8 cellular contexts compared by ENCODE assay signal in genomic region chr12:9634177-9634803, GRCh38. TPM values are rescaled to one million over a fixed set of nuclear protein-coding genes. Genes with fewer than 3 reads are reported as not detected.
DNase-seq lines count a peak whose midpoint lies in the region; ATAC-seq, FAIRE-seq and TF ChIP-seq lines count a peak whose summit lies in the region.

No MANE protein-coding gene starts in this region.

- TF ChIP-seq POLR2A in A549 (IDR thresholded peaks at IDR 0.05; ENCODE audit: low read length) = no peak

- no peaks in the 10 kb centered on the region for H3K9me3 ChIP-seq in A549
- no peaks in the 10 kb centered on the region for H3K9me3 ChIP-seq in naive thymus-derived CD4-positive, alpha-beta T cell (ENCODE audit: control insufficient read depth in 2 of 3, low read length in 3 of 3)
- no peaks in the 10 kb centered on the region for H3K9me3 ChIP-seq in tibial artery

- H3K4me1 Mint-ChIP-seq in activated CD4-positive, alpha-beta T cell treated with anti-CD3 and anti-CD28 coated beads, Interleukin-2, amount 10 ng/mL, durations not matched to agents 7 days and 5 days = peaks cover 58% of the 10 kb centered on the region
- peaks cover 24 to 80% (median 66%) of the 10 kb centered on the region in 7 donors for H3K4me1 Mint-ChIP-seq in naive thymus-derived CD4-positive, alpha-beta T cell

- in situ Hi-C loops in GM13976 (cut with MboI; ENCODE audit: low sequenced_read_pairs, unreplicated experiment) = loop anchor here (25.0 kb wide), 1 partner anchor 297 kb away; no protein-coding TSS in a partner anchor

- DNase-seq in A549 (ENCODE audit: low read depth in 1 of 2, low spot score in 1 of 2) = peak; percentile 32 to 49
- peak; percentile 69 for DNase-seq in GM13976 (ENCODE audit: low spot score)
- DNase-seq in NCI-H146 (lab: John Stamatoyannopoulos, UW) = peak; percentile 35
- DNase-seq in activated CD4-positive, alpha-beta T cell treated with anti-CD3 and anti-CD28 coated beads, Interleukin-2, amount 10 ng/mL, durations not matched to agents 7 days and 5 days = peak; percentile 88
- DNase-seq in dorsolateral prefrontal cortex = peak in 2 of 10 donors; percentile 16 to 38
- DNase-seq in naive thymus-derived CD4-positive, alpha-beta T cell = peak; percentile 45 to 84 (median 75)
- DNase-seq in tibial artery = peak in 1 of 2 donors; percentile 42
- DNase-seq in NCI-H1436 (lab: John Stamatoyannopoulos, UW) = no peak

- TF ChIP-seq CTCF in A549 (IDR thresholded peaks at IDR 0.05) (peak; percentile 80), GM13976 (IDR thresholded peaks at IDR 0.05; ENCODE audit: borderline replicate concordance, control extremely low read depth, extremely low read depth, insufficient read depth, missing control alignments) (peak; percentile 30), dorsolateral prefrontal cortex (IDR thresholded peaks at IDR 0.05 in 54 of 56, conservative IDR thresholded peaks at IDR 0.05 in 2 of 56; ENCODE audit: low read depth in 1 of 56, partially characterized antibody in 56 of 56) (peak; percentile 35 to 76 (median 64)), tibial artery (IDR thresholded peaks at IDR 0.05) (peak; percentile 54 to 58)

- 0% methylated on average over 2 of the region's 2 CpGs for WGBS in A549 (ENCODE audit: missing lambda C conversion rate)

- peaks cover 15% of the 10 kb centered on the region for H3K9me3 Mint-ChIP-seq in activated CD4-positive, alpha-beta T cell treated with anti-CD3 and anti-CD28 coated beads, Interleukin-2, amount 10 ng/mL, durations not matched to agents 7 days and 5 days
- H3K9me3 Mint-ChIP-seq in naive thymus-derived CD4-positive, alpha-beta T cell = peaks cover 0 to 14% (median 2%) of the 10 kb centered on the region in 11 donors

- H3K4me1 ChIP-seq in A549 (no peaks in the 10 kb centered on the region), tibial artery (no peaks in the 10 kb centered on the region)
- peaks cover 23 to 33% of the 10 kb centered on the region in 2 donors for H3K4me1 ChIP-seq in naive thymus-derived CD4-positive, alpha-beta T cell (ENCODE audit: control insufficient read depth in 2 of 2, insufficient read depth in 2 of 2, low read length in 2 of 2)

- H3K27ac ChIP-seq in A549 (no peak overlapping the region), dorsolateral prefrontal cortex (no peak overlapping the region), tibial artery (no peak overlapping the region)
- peak overlapping the region; percentile 40 for H3K27ac ChIP-seq in naive thymus-derived CD4-positive, alpha-beta T cell (ENCODE audit: low read depth, low read length)

- H3K36me3 Mint-ChIP-seq in activated CD4-positive, alpha-beta T cell treated with anti-CD3 and anti-CD28 coated beads, Interleukin-2, amount 10 ng/mL, durations not matched to agents 7 days and 5 days (ENCODE audit: low read depth) = peaks cover 65% of the 10 kb centered on the region
- H3K36me3 Mint-ChIP-seq in naive thymus-derived CD4-positive, alpha-beta T cell = peaks cover 0 to 58% (median 7%) of the 10 kb centered on the region in 5 donors

- POLR2A ChIA-PET in A549 (lab: Yijun Ruan, JAX) = no interaction called here
- POLR2A ChIA-PET in activated CD4-positive, alpha-beta T cell treated with anti-CD3 and anti-CD28 coated beads, Interleukin-2, amount 10 ng/mL, durations not matched to agents 7 days and 5 days (lab: Charles Lee) = no interaction called here
- POLR2A ChIA-PET in naive thymus-derived CD4-positive, alpha-beta T cell (lab: Charles Lee) = interaction anchor here (0.5 to 5.7 kb wide), 16 partner anchors 16 to 1123 kb away, joined by 3 to 119 read pairs (median 6); partner anchors contain the start of gene CLEC2D

- no peak for TF ChIP-seq EP300 in A549 (IDR thresholded peaks at IDR 0.05)

- H3K4me3 ChIP-seq in A549 = no peak overlapping the region
- H3K4me3 ChIP-seq in dorsolateral prefrontal cortex = no peak overlapping the region
- H3K4me3 ChIP-seq in naive thymus-derived CD4-positive, alpha-beta T cell (ENCODE audit: low read length) = no peak overlapping the region
- no peak overlapping the region for H3K4me3 ChIP-seq in tibial artery

- no peaks in the 10 kb centered on the region for H3K27me3 ChIP-seq in dorsolateral prefrontal cortex
- H3K27me3 ChIP-seq in naive thymus-derived CD4-positive, alpha-beta T cell (ENCODE audit: control insufficient read depth in 2 of 2, insufficient read depth in 2 of 2, low read length in 2 of 2) = no peaks in the 10 kb centered on the region
- H3K27me3 ChIP-seq in tibial artery = no peaks in the 10 kb centered on the region

- no peaks in the 10 kb centered on the region for H3K36me3 ChIP-seq in naive thymus-derived CD4-positive, alpha-beta T cell (ENCODE audit: control insufficient read depth in 2 of 3, insufficient read depth in 3 of 3, low read length in 3 of 3)
- H3K36me3 ChIP-seq in tibial artery = no peaks in the 10 kb centered on the region

- no peak for FAIRE-seq in A549 (lab: Jason Lieb, UNC)

- H3K27ac Mint-ChIP-seq in activated CD4-positive, alpha-beta T cell treated with anti-CD3 and anti-CD28 coated beads, Interleukin-2, amount 10 ng/mL, durations not matched to agents 7 days and 5 days = peak overlapping the region; percentile 80
- H3K27ac Mint-ChIP-seq in naive thymus-derived CD4-positive, alpha-beta T cell = peak overlapping the region; percentile 78 to 97 (median 91)

- no peak overlapping the region for H3K4me2 ChIP-seq in A549

- H3K4me3 Mint-ChIP-seq in activated CD4-positive, alpha-beta T cell treated with anti-CD3 and anti-CD28 coated beads, Interleukin-2, amount 10 ng/mL, durations not matched to agents 7 days and 5 days = no peak overlapping the region
- peak overlapping the region in 9 of 10 donors; percentile 15 to 78 (median 73) for H3K4me3 Mint-ChIP-seq in naive thymus-derived CD4-positive, alpha-beta T cell

- peak; percentile 75 for TF ChIP-seq RAD21 in A549 (conservative IDR thresholded peaks at IDR 0.05 in 1 of 2, IDR thresholded peaks at IDR 0.05 in 1 of 2)

- CTCF ChIA-PET in A549 (lab: Yijun Ruan, JAX) = interaction anchor here (0.6 to 7.9 kb wide), 13 partner anchors 9 to 124 kb away, joined by 3 to 67 read pairs (median 4); no protein-coding TSS in a partner anchor
- CTCF ChIA-PET in activated CD4-positive, alpha-beta T cell treated with anti-CD3 and anti-CD28 coated beads, Interleukin-2, amount 10 ng/mL, durations not matched to agents 7 days and 5 days (lab: Charles Lee) = interaction anchor here (0.7 to 3.4 kb wide), 11 partner anchors 13 to 303 kb away, joined by 3 to 14 read pairs (median 3); partner anchors contain the start of gene CLEC2D
- CTCF ChIA-PET in naive thymus-derived CD4-positive, alpha-beta T cell (lab: Charles Lee) = interaction anchor here (0.7 to 6.2 kb wide), 23 partner anchors 10 to 128 kb away, joined by 3 to 89 read pairs (median 4); no protein-coding TSS in a partner anchor

- intact Hi-C loops in dorsolateral prefrontal cortex (cut with DNase I) (loop anchor here in 1 of 2 donors (2.0 kb wide), 1 partner anchor 75 kb away; no protein-coding TSS in a partner anchor), tibial artery (cut with DNase I; ENCODE audit: low total_unique reads) (no loop called here)
- intact Hi-C loops in naive thymus-derived CD4-positive, alpha-beta T cell (cut with micrococcal nuclease) = loop anchor here (1.0 to 10.0 kb wide), 13 partner anchors 13 to 511 kb away; partner anchors contain the start of gene CLEC2D (in 1 of the 2)

- ATAC-seq in A549 = peak in 1 of 2 experiments; percentile 78; a peak in 3 of 6 replicates
- ATAC-seq in naive thymus-derived CD4-positive, alpha-beta T cell = peak; percentile 90

- H3K27me3 Mint-ChIP-seq in activated CD4-positive, alpha-beta T cell treated with anti-CD3 and anti-CD28 coated beads, Interleukin-2, amount 10 ng/mL, durations not matched to agents 7 days and 5 days = no peaks in the 10 kb centered on the region
- peaks cover 0 to 20% (median 0%) of the 10 kb centered on the region in 5 donors for H3K27me3 Mint-ChIP-seq in naive thymus-derived CD4-positive, alpha-beta T cell

TF ChIP-seq in A549, 52 proteins besides CTCF, POLR2A, EP300 and RAD21 (continues in another document):
- no peak for TF ChIP-seq HMGXB4 (CRISPR knock-in tag; IDR thresholded peaks at IDR 0.05; ENCODE audit: borderline replicate concordance)

RNA-seq across cellular contexts. Expression of gene KLRB1, which starts 26.6 kb away (rescaled TPM):
- polyA plus RNA-seq in A549 (2011; rRNA removed) = not detected in 2 replicates
- not detected in 2 replicates for polyA plus RNA-seq in A549 (2012; cell fraction: cytosol; rRNA removed)
- polyA plus RNA-seq in A549 (2012; cell fraction: nucleus; rRNA removed) = not detected in 2 replicates
- polyA plus RNA-seq in A549 (2017; fragmentation: RNase III; extraction: RNeasy Plus Mini Kit Qiagen cat#74134 plus additional on column Dnase treatment) = not detected in 3 replicates
- polyA minus RNA-seq in A549 (2011; rRNA and poly(A)+ RNA removed) = not detected in 2 replicates
- 1 to 10 TPM; 3.1 to 3.8 TPM for total RNA-seq in activated CD4-positive, alpha-beta T cell treated with anti-CD3 and anti-CD28 coated beads, Interleukin-2, amount 10 ng/mL, durations not matched to agents 7 days and 5 days
- under 1 TPM in 13 of 120 experiments, not detected in 107; 0.33 to 0.97 (median 0.40) TPM for total RNA-seq in dorsolateral prefrontal cortex
- total RNA-seq in naive thymus-derived CD4-positive, alpha-beta T cell = 10 to 100 TPM in 1 of 5 experiments, 1 to 10 TPM in 4; 1.1 to 33.7 (median 2.7) TPM
- 1 to 10 TPM in 1 of 2 donors, under 1 TPM in 1; 0.43 to 1.9 TPM for polyA plus RNA-seq in naive thymus-derived CD4-positive, alpha-beta T cell

RNA-seq across cellular contexts. Expression of gene CLEC2D, which starts 35.2 kb away (rescaled TPM):
- polyA plus RNA-seq in A549 (2011; rRNA removed) = 3.3 and 4.0 TPM in 2 replicates
- polyA plus RNA-seq in A549 (2012; cell fraction: cytosol; rRNA removed) = 0.28 and 0.39 TPM in 2 replicates
- polyA plus RNA-seq in A549 (2012; cell fraction: nucleus; rRNA removed) = 2.0 and 4.4 TPM in 2 replicates
- polyA plus RNA-seq in A549 (2017; fragmentation: RNase III; extraction: RNeasy Plus Mini Kit Qiagen cat#74134 plus additional on column Dnase treatment) = 1.1 to 1.4 TPM (median 1.3 TPM) in 3 replicates
- 1.8 and 2.0 TPM in 2 replicates for polyA minus RNA-seq in A549 (2011; rRNA and poly(A)+ RNA removed)
- total RNA-seq in activated CD4-positive, alpha-beta T cell treated with anti-CD3 and anti-CD28 coated beads, Interleukin-2, amount 10 ng/mL, durations not matched to agents 7 days and 5 days = 100 to 1,000 TPM; 296 to 299 TPM
- total RNA-seq in dorsolateral prefrontal cortex = 10 to 100 TPM in 7 of 120 experiments, 1 to 10 TPM in 113; 1.8 to 17.0 (median 6.0) TPM
- total RNA-seq in naive thymus-derived CD4-positive, alpha-beta T cell = 100 to 1,000 TPM; 182 to 378 (median 327) TPM
- polyA plus RNA-seq in naive thymus-derived CD4-positive, alpha-beta T cell = 100 to 1,000 TPM; 319 to 323 TPM

Comparison
In these comparisons a context has a peak if more than half of its experiments do, and no peak if none do; other contexts are left out.
1. CTCF ChIP-seq: peak in every context shown above with its lines; median percentile 80 in A549; 64 in dorsolateral prefrontal cortex; 56 in tibial artery; 30 in GM13976.
2. RNA of gene CLEC2D, which starts 35.2 kb away (total RNA-seq): 182 to 378 TPM in naive thymus-derived CD4-positive, alpha-beta T cell and 296 to 299 TPM in activated CD4-positive, alpha-beta T cell treated with anti-CD3 and anti-CD28 coated beads, Interleukin-2, amount 10 ng/mL, durations not matched to agents 7 days and 5 days; 1.8 to 17.0 TPM in dorsolateral prefrontal cortex; every median in the first group is over 10 times any median in the second.